ENCODE assay signal across 15 cellular contexts in genomic region chr6:167798453-167798852, GRCh38. TPM values are rescaled to one million over a fixed set of nuclear protein-coding genes. Genes with fewer than 3 reads are reported as not detected.
A peak's percentile ranks its signal among the peaks of the same experiment; 100 is the strongest.
DNase-seq lines count a peak whose midpoint lies in the region; ATAC-seq and TF ChIP-seq lines count a peak whose summit lies in the region.
"Had no signal": no experiment of that assay in that cellular context is flagged by ENCODE, and none has a peak within 500 bp of the region (broad histone marks: within the 10 kb centered on the region; RNA-seq: fewer than 3 reads in every experiment).

No MANE protein-coding gene starts in this region.

- no peaks in the 10 kb centered on the region for H3K27me3 ChIP-seq in lung (ENCODE audit: control insufficient read depth, insufficient read depth)
- no peaks in the 10 kb centered on the region for H3K27me3 ChIP-seq in smooth muscle cell (ENCODE audit: low read depth)
- H3K27me3 ChIP-seq: Peyer's patch had no signal

- peak overlapping the region; percentile 29 for H3K4me2 ChIP-seq in smooth muscle cell

- ATAC-seq in lung (ENCODE audit: insufficient read depth, low FRiP score) = no peak
- no peak for ATAC-seq in left ventricle myocardium superior
- ATAC-seq in HG03095 (IDR thresholded peaks at IDR 0.05; ENCODE audit: unreplicated experiment) = no peak
- ATAC-seq in HG02610 (IDR thresholded peaks at IDR 0.05; ENCODE audit: unreplicated experiment) = no peak
- ATAC-seq: Right ventricle myocardium inferior had no signal

- no peak overlapping the region for H3K27ac ChIP-seq in lung (ENCODE audit: low read depth in 1 of 2, low read length in 1 of 2)
- H3K27ac ChIP-seq in smooth muscle cell (ENCODE audit: low read depth) = no peak overlapping the region
- H3K27ac ChIP-seq: GM23248, SK-N-MC had no signal

- H3K4me1 Mint-ChIP-seq in brain = peaks cover 35% of the 10 kb centered on the region

- H3K79me2 ChIP-seq in smooth muscle cell (ENCODE audit: low read depth) = no peaks in the 10 kb centered on the region

- intact Hi-C loops in left ventricle myocardium superior (cut with micrococcal nuclease) = no loop called here

- 89 to 92% methylated on average over 12 of the region's 12 CpGs for WGBS in lung, 2 donors
- WGBS in smooth muscle cell (ENCODE audit: low lambda C conversion rate) = 37% methylated on average over 12 of the region's 12 CpGs

- peak overlapping the region; percentile 41 for H2AFZ ChIP-seq in smooth muscle cell (ENCODE audit: low read depth)
- H2AFZ ChIP-seq: GM23248 had no signal

- H3K4me1 ChIP-seq in lung (ENCODE audit: control insufficient read depth in 2 of 2, insufficient read depth in 2 of 2, low read length in 2 of 2) = peaks cover 0 to 5% of the 10 kb centered on the region in 2 donors
- H3K4me1 ChIP-seq in smooth muscle cell (ENCODE audit: low read depth) = no peaks in the 10 kb centered on the region

- H3K4me3 ChIP-seq in lung (no peak overlapping the region), smooth muscle cell (no peak overlapping the region)
- H3K4me3 ChIP-seq: GM23248, Peyer's patch, SK-N-MC had no signal

- H3K9me3 Mint-ChIP-seq in brain = peaks cover 0 to 2% (median 0%) of the 10 kb centered on the region in 5 experiments

- H3K36me3 ChIP-seq in lung (ENCODE audit: control insufficient read depth in 2 of 2, insufficient read depth in 2 of 2, low read length in 2 of 2) = no peaks in the 10 kb centered on the region
- no peaks in the 10 kb centered on the region for H3K36me3 ChIP-seq in smooth muscle cell (ENCODE audit: low read depth)
- H3K36me3 ChIP-seq: Peyer's patch had no signal

- TF ChIP-seq CTCF in brain (conservative IDR thresholded peaks at IDR 0.05) (no peak), lung (IDR thresholded peaks at IDR 0.05; ENCODE audit: control extremely low read depth, extremely low read depth) (no peak), smooth muscle cell (IDR thresholded peaks at IDR 0.05; ENCODE audit: borderline replicate concordance, insufficient read depth, poor library complexity, severe bottlenecking) (no peak)

- DNase-seq in ELF-1 (ENCODE audit: low read depth, low spot score) (peak; percentile 45), lung (ENCODE audit: low spot score) (peak; percentile 21), smooth muscle cell (lab: John Stamatoyannopoulos, UW; ENCODE audit: unreplicated experiment) (no peak), left ventricle myocardium superior (no peak)
- DNase-seq: COR-L47, GM23248, NCI-H1417 treated with DMSO at 0.1 percent for 48 hours, NCI-H2029, NCI-H510A, Peyer's patch had no signal

- H3K27ac Mint-ChIP-seq in brain = peak overlapping the region; percentile 85 to 95 (median 90)

- no peaks in the 10 kb centered on the region for H3K36me3 Mint-ChIP-seq in brain

- peak overlapping the region in 2 of 5 experiments; percentile 25 to 40 for H3K4me3 Mint-ChIP-seq in brain

- no peak overlapping the region for H3K9ac ChIP-seq in smooth muscle cell (ENCODE audit: low read depth)
- H3K9ac ChIP-seq: GM23248 had no signal

- H3K9me3 ChIP-seq in lung (ENCODE audit: control insufficient read depth in 2 of 2, insufficient read depth in 1 of 2, low read length in 1 of 2) = no peaks in the 10 kb centered on the region
- no peaks in the 10 kb centered on the region for H3K9me3 ChIP-seq in smooth muscle cell (replicated peaks; ENCODE audit: low read depth)
- H3K9me3 ChIP-seq: Peyer's patch had no signal

- H4K20me1 ChIP-seq in smooth muscle cell (ENCODE audit: low read depth) = no peaks in the 10 kb centered on the region

- H3K27me3 Mint-ChIP-seq in brain = no peaks in the 10 kb centered on the region

- no peaks in the 10 kb centered on the region for H3F3A ChIP-seq in smooth muscle cell (ENCODE audit: low read depth)

RNA-seq across cellular contexts. Expression of gene AFDN, which starts 28.3 kb away (rescaled TPM):
- polyA plus RNA-seq in brain (ENCODE audit: insufficient read depth, low read depth, low replicate concordance) (50.8 TPM), lung (10 to 100 TPM; 47.6 to 49.8 TPM), smooth muscle cell (52.3 and 83.7 TPM in 2 replicates)
- total RNA-seq in lung (100 to 1,000 TPM; 185 to 407 TPM), smooth muscle cell (98.8 and 125 TPM in 2 replicates), left ventricle myocardium superior (52.6 TPM)

Comparison
In these comparisons a context has a peak if more than half of its experiments do, and no peak if none do; other contexts are left out.
1. DNase-seq: peak in ELF-1 (single experiment) and lung (single experiment); none in smooth muscle cell (single experiment) and left ventricle myocardium superior (single experiment).